Comparison of ENCODE assay signal across 1 cellular context in the genomic region with DNA sequence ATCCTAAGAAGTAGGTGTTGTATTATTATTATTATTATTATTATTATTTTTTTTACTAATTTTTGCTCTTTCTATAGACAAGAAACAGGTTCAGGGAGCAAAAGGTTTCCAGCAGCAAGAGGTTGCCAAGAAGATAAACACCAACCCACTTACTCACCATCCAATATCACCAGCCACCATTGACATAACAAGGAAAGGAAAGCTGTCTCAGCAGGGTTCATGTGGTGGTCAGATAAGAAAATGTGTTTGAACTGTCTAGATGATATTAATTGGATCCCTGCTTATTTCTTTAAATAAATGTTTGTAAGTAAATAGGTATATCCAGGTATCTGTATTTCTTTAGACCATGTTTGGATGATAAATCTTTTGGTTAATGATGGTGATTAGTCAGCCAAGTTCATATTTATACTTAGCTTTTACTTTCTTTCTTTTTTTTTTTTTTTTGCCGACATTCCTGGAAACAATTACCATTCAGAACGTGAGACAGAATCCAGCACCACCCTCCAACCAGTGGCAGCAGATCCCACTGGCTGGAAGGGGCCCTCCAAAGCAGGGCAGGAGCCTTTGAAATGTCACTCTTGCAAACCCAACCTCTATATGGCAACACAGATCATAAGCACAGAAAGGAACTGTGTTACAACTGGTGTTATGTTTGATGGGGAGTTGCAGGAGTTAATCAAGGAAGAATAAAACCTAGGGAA.
TF ChIP-seq lines count a peak whose summit lies in the region.

No MANE protein-coding gene starts in this region.

TF ChIP-seq in HepG2, 621 proteins besides CTCF, POLR2A, EP300 and RAD21:
- TF ChIP-seq KDM5B (CRISPR knock-in tag; IDR thresholded peaks at IDR 0.05; ENCODE audit: borderline replicate concordance): no peak
- TF ChIP-seq, protein P1, sequence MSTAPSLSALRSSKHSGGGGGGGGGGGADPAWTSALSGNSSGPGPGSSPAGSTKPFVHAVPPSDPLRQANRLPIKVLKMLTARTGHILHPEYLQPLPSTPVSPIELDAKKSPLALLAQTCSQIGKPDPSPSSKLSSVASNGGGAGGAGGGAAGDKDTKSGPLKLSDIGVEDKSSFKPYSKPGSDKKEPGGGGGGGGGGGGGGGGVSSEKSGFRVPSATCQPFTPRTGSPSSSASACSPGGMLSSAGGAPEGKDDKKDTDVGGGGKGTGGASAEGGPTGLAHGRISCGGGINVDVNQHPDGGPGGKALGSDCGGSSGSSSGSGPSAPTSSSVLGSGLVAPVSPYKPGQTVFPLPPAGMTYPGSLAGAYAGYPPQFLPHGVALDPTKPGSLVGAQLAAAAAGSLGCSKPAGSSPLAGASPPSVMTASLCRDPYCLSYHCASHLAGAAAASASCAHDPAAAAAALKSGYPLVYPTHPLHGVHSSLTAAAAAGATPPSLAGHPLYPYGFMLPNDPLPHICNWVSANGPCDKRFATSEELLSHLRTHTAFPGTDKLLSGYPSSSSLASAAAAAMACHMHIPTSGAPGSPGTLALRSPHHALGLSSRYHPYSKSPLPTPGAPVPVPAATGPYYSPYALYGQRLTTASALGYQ (CRISPR knock-in tag; IDR thresholded peaks at IDR 0.05): no peak
- TF ChIP-seq ZNF678 (CRISPR knock-in tag; IDR thresholded peaks at IDR 0.05): no peak
- no peak for TF ChIP-seq NCOR1 (IDR thresholded peaks at IDR 0.05; ENCODE audit: borderline replicate concordance, low read length)
- no peak for TF ChIP-seq KAT7 (CRISPR knock-in tag; IDR thresholded peaks at IDR 0.05; ENCODE audit: borderline replicate concordance)
- no peak for TF ChIP-seq PCBP1 (IDR thresholded peaks at IDR 0.05; ENCODE audit: borderline replicate concordance, low read depth, low read length)
- no peak for TF ChIP-seq SNRNP70 (IDR thresholded peaks at IDR 0.05; ENCODE audit: low read depth, low read length)
- no peak for TF ChIP-seq ZNF83 (CRISPR knock-in tag; IDR thresholded peaks at IDR 0.05; ENCODE audit: borderline replicate concordance)
- no peak for TF ChIP-seq ZFP82 (CRISPR knock-in tag; IDR thresholded peaks at IDR 0.05; ENCODE audit: borderline replicate concordance)
